22 cellular contexts compared by ENCODE assay signal in the genomic region with DNA sequence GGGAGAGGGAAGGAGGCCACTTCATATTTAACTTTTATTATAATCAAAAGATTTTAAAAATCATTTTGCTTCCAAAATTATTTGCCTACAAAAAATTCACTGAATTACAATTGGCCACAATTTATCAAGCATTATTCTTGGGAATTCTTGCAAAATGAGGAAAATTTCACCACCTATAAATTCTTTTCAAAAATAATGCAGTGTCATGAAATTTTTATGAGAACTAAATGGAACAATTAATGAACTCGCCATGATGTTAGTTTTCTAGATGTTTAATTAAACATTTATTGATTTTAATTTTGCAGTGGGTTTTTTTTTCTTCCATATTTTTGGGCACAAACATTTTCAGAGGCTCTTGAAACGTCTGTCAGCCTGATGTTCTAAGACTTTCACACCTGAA. TPM values are rescaled to one million over a fixed set of nuclear protein-coding genes. Genes with fewer than 3 reads are reported as not detected.
"Had no signal": no experiment of that assay in that cellular context is flagged by ENCODE, and none has a peak within 500 bp of the region (broad histone marks: within the 10 kb centered on the region; RNA-seq: fewer than 3 reads in every experiment).

No MANE protein-coding gene starts in this region.

- H3K27ac Mint-ChIP-seq: activated CD8-positive, alpha-beta T cell treated with anti-CD3 and anti-CD28 coated beads, Interleukin-2, amount 10 ng/mL, durations not matched to agents 7 days and 5 days; stimulated activated naive B cell treated with anti-CD40 and anti-IgM and Interleukin-4, amounts not matched to agents 10 μg/mL and 1 μg/mL and 100 μg/mL, for 72 hours had no signal

- ATAC-seq: activated CD4-positive, CD25-positive, alpha-beta regulatory T cell treated with anti-CD3 and anti-CD28 coated beads, Interleukin-2, amount 50 U/mL, for 24 hours; activated CD8-positive, alpha-beta T cell treated with anti-CD3 and anti-CD28 coated beads, Interleukin-2, amount 10 ng/mL, durations not matched to agents 7 days and 5 days; activated T-cell treated with anti-CD3 and anti-CD28 coated beads, Interleukin-2, amount 50 U/mL, for 4 hours; stimulated activated naive B cell treated with anti-CD40 and anti-IgM and Interleukin-4, amounts not matched to agents 10 μg/mL and 1 μg/mL and 100 μg/mL, for 72 hours had no signal

- H3K27me3 Mint-ChIP-seq: stimulated activated naive B cell treated with anti-CD40 and anti-IgM and Interleukin-4, amounts not matched to agents 10 μg/mL and 1 μg/mL and 100 μg/mL, for 72 hours had no signal

- H3K27ac ChIP-seq: breast epithelium, colonic mucosa, dorsolateral prefrontal cortex, esophagus muscularis mucosa, sigmoid colon, SK-N-MC, thoracic aorta, upper lobe of left lung had no signal

- H3K27me3 ChIP-seq: breast epithelium, colonic mucosa, upper lobe of left lung had no signal

- H3K9me3 ChIP-seq: colonic mucosa, sigmoid colon, thoracic aorta had no signal

- DNase-seq: activated CD4-positive, alpha-beta T cell treated with anti-CD3 and anti-CD28 coated beads, Interleukin-2, amount 50 U/mL, for 1 hour; activated CD8-positive, alpha-beta T cell treated with anti-CD3 and anti-CD28 coated beads, Interleukin-2, amount 10 ng/mL, durations not matched to agents 7 days and 5 days; activated naive CD4-positive, alpha-beta T cell treated with anti-CD3 and anti-CD28 coated beads for 36 hours; activated T-cell treated with anti-CD3 and anti-CD28 coated beads, Interleukin-2, amount 50 U/mL, for 4 hours; amniotic stem cell; colonic mucosa; hippocampal formation; sigmoid colon; stimulated activated CD4-positive, alpha-beta T cell treated with anti-CD3 and anti-CD28 coated beads, Interleukin-15, amount 100 ng/mL, for 24 hours; stimulated activated naive B cell treated with anti-CD40 and anti-IgM and Interleukin-4, amounts not matched to agents 10 μg/mL and 1 μg/mL and 100 μg/mL, for 72 hours; SW 1271; upper lobe of left lung had no signal

- H3K4me3 Mint-ChIP-seq: activated CD8-positive, alpha-beta T cell treated with anti-CD3 and anti-CD28 coated beads, Interleukin-2, amount 10 ng/mL, durations not matched to agents 7 days and 5 days; activated naive CD4-positive, alpha-beta T cell treated with anti-CD3 and anti-CD28 coated beads for 36 hours; activated T-cell treated with anti-CD3 and anti-CD28 coated beads, Interleukin-2, amount 50 U/mL, for 4 hours; neural crest cell; stimulated activated naive B cell treated with anti-CD40 and anti-IgM and Interleukin-4, amounts not matched to agents 10 μg/mL and 1 μg/mL and 100 μg/mL, for 72 hours had no signal

RNA-seq across cellular contexts. Expression of a gene that starts 5.8 kb away (rescaled TPM):
- total RNA-seq: frontal cortex, neural crest cell, renal cortical epithelial cell, smooth muscle cell had no signal
